1 cellular context compared by ENCODE assay signal in the genomic region with DNA sequence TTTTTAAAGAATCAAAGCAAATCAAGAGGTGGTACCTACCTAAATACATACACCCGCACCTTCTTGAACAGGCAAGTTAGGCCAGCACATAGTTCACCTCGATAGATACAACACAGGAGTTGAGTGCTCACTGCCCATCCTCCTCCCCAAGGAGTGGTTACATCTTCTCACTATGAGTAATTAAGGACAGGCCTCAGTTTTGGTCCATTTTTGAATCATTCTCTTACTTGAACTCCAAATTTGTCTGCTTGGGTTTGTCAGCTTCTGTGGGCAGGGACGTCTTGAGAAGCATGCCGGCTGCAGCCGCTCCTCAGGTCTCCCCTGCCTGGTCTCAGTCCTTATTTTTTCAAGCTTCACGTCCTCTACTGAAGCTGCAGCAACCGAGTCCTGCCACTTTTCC.
TF ChIP-seq lines count a peak whose summit lies in the region.

No MANE protein-coding gene starts in this region.

TF ChIP-seq in WTC11, 78 proteins besides CTCF, POLR2A, EP300 and RAD21 (continued from another document):
- TF ChIP-seq ATF1 (CRISPR knock-in tag; IDR thresholded peaks at IDR 0.05) (no peak), SMAD4 (CRISPR knock-in tag; IDR thresholded peaks at IDR 0.05) (no peak), NR2C2 (CRISPR knock-in tag; IDR thresholded peaks at IDR 0.05) (no peak), ETV6 (CRISPR knock-in tag; IDR thresholded peaks at IDR 0.05) (no peak), JUN (CRISPR knock-in tag; IDR thresholded peaks at IDR 0.05) (no peak), SP1 (CRISPR knock-in tag; conservative IDR thresholded peaks at IDR 0.05) (no peak)
- TF ChIP-seq, protein P1, sequence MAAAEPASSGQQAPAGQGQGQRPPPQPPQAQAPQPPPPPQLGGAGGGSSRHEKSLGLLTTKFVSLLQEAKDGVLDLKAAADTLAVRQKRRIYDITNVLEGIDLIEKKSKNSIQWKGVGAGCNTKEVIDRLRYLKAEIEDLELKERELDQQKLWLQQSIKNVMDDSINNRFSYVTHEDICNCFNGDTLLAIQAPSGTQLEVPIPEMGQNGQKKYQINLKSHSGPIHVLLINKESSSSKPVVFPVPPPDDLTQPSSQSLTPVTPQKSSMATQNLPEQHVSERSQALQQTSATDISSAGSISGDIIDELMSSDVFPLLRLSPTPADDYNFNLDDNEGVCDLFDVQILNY (CRISPR knock-in tag; IDR thresholded peaks at IDR 0.05) = no peak
- TF ChIP-seq, protein P2, sequence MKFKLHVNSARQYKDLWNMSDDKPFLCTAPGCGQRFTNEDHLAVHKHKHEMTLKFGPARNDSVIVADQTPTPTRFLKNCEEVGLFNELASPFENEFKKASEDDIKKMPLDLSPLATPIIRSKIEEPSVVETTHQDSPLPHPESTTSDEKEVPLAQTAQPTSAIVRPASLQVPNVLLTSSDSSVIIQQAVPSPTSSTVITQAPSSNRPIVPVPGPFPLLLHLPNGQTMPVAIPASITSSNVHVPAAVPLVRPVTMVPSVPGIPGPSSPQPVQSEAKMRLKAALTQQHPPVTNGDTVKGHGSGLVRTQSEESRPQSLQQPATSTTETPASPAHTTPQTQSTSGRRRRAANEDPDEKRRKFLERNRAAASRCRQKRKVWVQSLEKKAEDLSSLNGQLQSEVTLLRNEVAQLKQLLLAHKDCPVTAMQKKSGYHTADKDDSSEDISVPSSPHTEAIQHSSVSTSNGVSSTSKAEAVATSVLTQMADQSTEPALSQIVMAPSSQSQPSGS (CRISPR knock-in tag; IDR thresholded peaks at IDR 0.05; ENCODE audit: borderline replicate concordance, low read depth) = no peak
